In the genomic region with DNA sequence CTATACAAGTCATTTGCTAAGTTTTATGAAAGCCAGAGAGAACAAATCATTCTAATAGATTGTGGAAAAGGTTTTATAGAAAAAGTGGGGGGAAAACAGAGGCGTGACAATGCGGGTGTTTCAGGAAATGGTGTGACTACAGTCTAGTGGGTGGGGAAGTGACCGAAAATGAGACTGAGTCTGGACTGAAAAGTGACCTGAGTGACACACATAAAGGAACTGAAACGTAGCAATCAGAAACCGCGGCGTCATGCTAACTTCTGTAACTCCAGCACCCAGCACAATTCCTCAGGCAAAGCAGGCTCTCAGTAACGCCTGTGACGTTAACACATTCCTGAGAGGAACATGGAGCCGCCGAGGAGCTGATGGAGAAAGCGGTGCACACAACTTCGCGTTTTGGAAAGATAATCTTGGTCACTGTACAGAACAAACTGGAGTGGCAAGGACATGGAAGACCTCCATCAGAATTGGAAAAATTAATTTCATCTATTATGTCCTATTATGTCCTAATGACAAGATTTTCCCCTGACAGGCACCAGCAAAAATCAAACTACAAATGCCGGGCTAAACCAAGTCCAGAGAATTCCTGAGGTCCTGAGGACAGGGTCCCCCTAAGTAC, we compare ENCODE assay signal across 9 cellular contexts. TPM values are rescaled to one million over a fixed set of nuclear protein-coding genes. Genes with fewer than 3 reads are reported as not detected.
DNase-seq lines count a peak whose midpoint lies in the region; ATAC-seq, FAIRE-seq and TF ChIP-seq lines count a peak whose summit lies in the region.
"Had no signal": no experiment of that assay in that cellular context is flagged by ENCODE, and none has a peak within 500 bp of the region (broad histone marks: within the 10 kb centered on the region; RNA-seq: fewer than 3 reads in every experiment).

No MANE protein-coding gene starts in this region.

- H3K27ac ChIP-seq in liver (ENCODE audit: low read depth in 1 of 2, low read length in 2 of 2) (peak overlapping the region in 1 of 2 donors; percentile 3), HepG2 (ENCODE audit: extremely low read length, insufficient read depth, low read length) (no peak overlapping the region), mesendoderm (ENCODE audit: low read depth, low read length) (no peak overlapping the region), hepatocyte (no peak overlapping the region)

- no peaks in the 10 kb centered on the region for H4K20me1 ChIP-seq in HepG2 (ENCODE audit: insufficient read depth, low read length)
- no peaks in the 10 kb centered on the region for H4K20me1 ChIP-seq in hepatocyte (ENCODE audit: insufficient read depth, poor library complexity, severe bottlenecking)

- peaks cover 5% of the 10 kb centered on the region for H3K9me3 Mint-ChIP-seq in activated T-cell treated with anti-CD3 and anti-CD28 coated beads, Interleukin-2, amount 50 U/mL, for 24 hours

- H3K18ac ChIP-seq in mesendoderm (ENCODE audit: low read length) = no peak overlapping the region

- WGBS in liver = 77% methylated on average over 15 of the region's 15 CpGs
- 95% methylated on average over 15 of the region's 15 CpGs for WGBS in HepG2 (ENCODE audit: low lambda C conversion rate)
- no CpG with 5 or more reads among the region's 15 CpGs for WGBS in mesendoderm (ENCODE audit: extremely low coverage, insufficient coverage, low lambda C conversion rate)
- WGBS in hepatocyte (ENCODE audit: low lambda C conversion rate, missing lambda C conversion rate) = 80% methylated on average over 15 of the region's 15 CpGs

- H4K8ac ChIP-seq in mesendoderm (ENCODE audit: low read depth, low read length) = no peak overlapping the region

- H2BK120ac ChIP-seq in mesendoderm (ENCODE audit: low read depth, low read length) = no peak overlapping the region

- TF ChIP-seq RAD21 in liver (IDR thresholded peaks at IDR 0.05) = peak in 1 of 2 donors; percentile 10
- TF ChIP-seq RAD21 in HepG2 (CRISPR knock-in tag; IDR thresholded peaks at IDR 0.05) = no peak

- H3K4me2 ChIP-seq in HepG2 (ENCODE audit: low read depth, low read length) (no peak overlapping the region), mesendoderm (ENCODE audit: low read length) (no peak overlapping the region), hepatocyte (no peak overlapping the region)

- no peak for TF ChIP-seq POLR2A in HepG2 (IDR thresholded peaks at IDR 0.05; ENCODE audit: insufficient read depth in 1 of 2, low read depth in 2 of 2, low read length in 2 of 2)

- no peaks in the 10 kb centered on the region for H3K79me1 ChIP-seq in mesendoderm (ENCODE audit: low read length)

- no peak overlapping the region for H2BK5ac ChIP-seq in mesendoderm (ENCODE audit: low read length)

- no peak for FAIRE-seq in HepG2 (lab: Jason Lieb, UNC)
- FAIRE-seq: islet of Langerhans had no signal

- intact Hi-C loops in HepG2 (cut with micrococcal nuclease; ENCODE audit: unreplicated experiment) = no loop called here

- H3K4ac ChIP-seq in mesendoderm (ENCODE audit: low read depth, low read length) = no peak overlapping the region

- no TSS peak for BruUV-seq in HepG2 (replicated peaks; lab: Mats Ljungman, UMichigan)

- H3K27me3 ChIP-seq in liver (ENCODE audit: control insufficient read depth in 4 of 4, insufficient read depth in 4 of 4, low read length in 3 of 4) (no peaks in the 10 kb centered on the region), HepG2 (ENCODE audit: control insufficient read depth in 1 of 2, insufficient read depth in 2 of 2, low read length in 2 of 2) (no peaks in the 10 kb centered on the region), mesendoderm (ENCODE audit: insufficient read depth, low read length, poor library complexity) (no peaks in the 10 kb centered on the region), hepatocyte (no peaks in the 10 kb centered on the region)

- H3K9ac ChIP-seq in liver (ENCODE audit: low read depth in 1 of 2, low read length in 2 of 2) (no peak overlapping the region), HepG2 (ENCODE audit: insufficient read depth, low read depth, low read length) (no peak overlapping the region), mesendoderm (ENCODE audit: low read length) (no peak overlapping the region)

- H3K9me3 ChIP-seq in liver (ENCODE audit: control insufficient read depth in 4 of 4, low read length in 3 of 4) (no peaks in the 10 kb centered on the region), HepG2 (ENCODE audit: low read length) (no peaks in the 10 kb centered on the region), hepatocyte (ENCODE audit: low read depth) (no peaks in the 10 kb centered on the region)

- no peaks in the 10 kb centered on the region for H3K27me3 Mint-ChIP-seq in activated T-cell treated with anti-CD3 and anti-CD28 coated beads, Interleukin-2, amount 50 U/mL, for 24 hours

- H3K4me3 Mint-ChIP-seq in activated T-cell treated with anti-CD3 and anti-CD28 coated beads, Interleukin-2, amount 50 U/mL, for 24 hours = no peak overlapping the region

- no peaks in the 10 kb centered on the region for H3K79me2 ChIP-seq in HepG2 (ENCODE audit: insufficient read depth, low read length)
- H3K79me2 ChIP-seq in mesendoderm (ENCODE audit: control insufficient read depth, insufficient read depth, low read length) = no peaks in the 10 kb centered on the region
- no peaks in the 10 kb centered on the region for H3K79me2 ChIP-seq in hepatocyte

- H3K4me1 ChIP-seq in liver (ENCODE audit: control insufficient read depth in 4 of 4, insufficient read depth in 4 of 4, low read length in 3 of 4) (no peaks in the 10 kb centered on the region), HepG2 (ENCODE audit: insufficient read depth, low read length) (no peaks in the 10 kb centered on the region), mesendoderm (ENCODE audit: control insufficient read depth, low read depth, low read length) (no peaks in the 10 kb centered on the region), hepatocyte (ENCODE audit: insufficient read depth) (no peaks in the 10 kb centered on the region)

- H4K5ac ChIP-seq in mesendoderm (ENCODE audit: low read length) = no peak overlapping the region

- H3K36me3 Mint-ChIP-seq in activated T-cell treated with anti-CD3 and anti-CD28 coated beads, Interleukin-2, amount 50 U/mL, for 24 hours (ENCODE audit: low read depth) = peaks cover 25% of the 10 kb centered on the region

- TF ChIP-seq CTCF in liver (IDR thresholded peaks at IDR 0.05; ENCODE audit: low read depth, low read length, missing input control) = no peak
- no peak for TF ChIP-seq CTCF in HepG2 (CRISPR knock-in tag; IDR thresholded peaks at IDR 0.05)
- TF ChIP-seq CTCF in hepatocyte (IDR thresholded peaks at IDR 0.05; ENCODE audit: poor library complexity) = no peak

- no peak for ATAC-seq in HepG2
- ATAC-seq in HG03159 (IDR thresholded peaks at IDR 0.05; ENCODE audit: unreplicated experiment) = peak; percentile 94

- POLR2A ChIA-PET in HepG2 (lab: Yijun Ruan, JAX) = no interaction called here

- CTCF ChIA-PET in HepG2 (lab: Yijun Ruan, JAX; ENCODE audit: low intra/inter-chr PET ratio, low total read pairs) = no interaction called here

- H3K4me1 Mint-ChIP-seq in activated T-cell treated with anti-CD3 and anti-CD28 coated beads, Interleukin-2, amount 50 U/mL, for 24 hours (ENCODE audit: low read depth) = peaks cover 42% of the 10 kb centered on the region

- no peak overlapping the region for H2BK15ac ChIP-seq in mesendoderm (replicated peaks; ENCODE audit: low read depth)

- no peak overlapping the region for H2AK5ac ChIP-seq in mesendoderm (ENCODE audit: low read length)

- H3K56ac ChIP-seq in mesendoderm (ENCODE audit: low read length) = no peak overlapping the region

- H3K36me3 ChIP-seq in liver (ENCODE audit: control insufficient read depth in 4 of 4, insufficient read depth in 3 of 4, low read depth in 1 of 4, low read length in 3 of 4) (peaks cover 0 to 3% (median 0%) of the 10 kb centered on the region in 4 donors), HepG2 (replicated peaks in 1 of 2; ENCODE audit: control insufficient read depth in 1 of 2, insufficient read depth in 2 of 2, low read length in 2 of 2) (no peaks in the 10 kb centered on the region), mesendoderm (ENCODE audit: control insufficient read depth, insufficient read depth, low read length) (no peaks in the 10 kb centered on the region), hepatocyte (replicated peaks; ENCODE audit: insufficient read depth, low read depth) (no peaks in the 10 kb centered on the region)

- no peak overlapping the region for H2AFZ ChIP-seq in HepG2 (ENCODE audit: low read length)
- H2AFZ ChIP-seq in hepatocyte = no peak overlapping the region

- DNase-seq in HepG2 (ENCODE audit: low spot score) (no peak), mesendoderm (peak; percentile 15), hepatocyte (ENCODE audit: low spot score) (no peak), NCI-H82 (lab: John Stamatoyannopoulos, UW) (no peak), cerebellum (ENCODE audit: low spot score) (no peak)
- DNase-seq in activated T-cell treated with anti-CD3 and anti-CD28 coated beads, Interleukin-2, amount 50 U/mL, for 24 hours = peak; percentile 70

- no peak overlapping the region for H3K27ac Mint-ChIP-seq in activated T-cell treated with anti-CD3 and anti-CD28 coated beads, Interleukin-2, amount 50 U/mL, for 24 hours

- H3K23ac ChIP-seq in mesendoderm (ENCODE audit: low read length) = no peak overlapping the region

- TF ChIP-seq EP300 in HepG2 (IDR thresholded peaks at IDR 0.05; ENCODE audit: low read depth in 2 of 2, low read length in 2 of 2) (no peak), HepG2 (CRISPR knock-in tag; IDR thresholded peaks at IDR 0.05; ENCODE audit: borderline replicate concordance) (no peak)

- in situ Hi-C loops in HepG2 (cut with HindIII; ENCODE audit: extremely low pct_ligation_motif_present, low pct_unique_long_range_greater_than_20kb) = no loop called here

- H3K9me2 ChIP-seq in hepatocyte (replicated peaks; ENCODE audit: insufficient read depth) = no peaks in the 10 kb centered on the region

- no peak overlapping the region for H3K4me3 ChIP-seq in liver (ENCODE audit: low read depth in 1 of 3, low read length in 3 of 3)
- H3K4me3 ChIP-seq in HepG2 (replicated peaks in 1 of 3; ENCODE audit: insufficient read depth in 1 of 3, low read depth in 2 of 3, low read length in 3 of 3) = no peak overlapping the region
- H3K4me3 ChIP-seq in mesendoderm (ENCODE audit: low read length) = no peak overlapping the region
- H3K4me3 ChIP-seq in hepatocyte = no peak overlapping the region

RNA-seq across cellular contexts. Expression of a gene that starts 1.4 kb away (rescaled TPM):
- 1 to 10 TPM; 4.4 to 5.2 TPM for total RNA-seq in liver
- polyA plus RNA-seq in liver = 1 to 10 TPM in 1 of 2 donors, under 1 TPM in 1; 0.50 to 1.5 TPM
- 0.15 and 0.77 TPM in 2 replicates for total RNA-seq in HepG2 (2016; rRNA removed; fragmentation: Illumina TruSeq; extraction: Trizol)
- total RNA-seq in HepG2 (2016; cell fraction: cytosol; rRNA removed; fragmentation: Illumina TruSeq; extraction: Trizol; ENCODE audit: low read depth) = 4.7 and 5.9 TPM in 2 replicates
- 0.10 and 0.63 TPM in 2 replicates for total RNA-seq in HepG2 (2016; cell fraction: insoluble cytoplasmic fraction; rRNA removed; fragmentation: Illumina TruSeq; extraction: Trizol)
- total RNA-seq in HepG2 (2016; cell fraction: membrane; rRNA removed; fragmentation: Illumina TruSeq; extraction: Trizol) = 0.77 and 1.1 TPM in 2 replicates
- 1.7 TPM in 2 replicates for total RNA-seq in HepG2 (2016; cell fraction: nucleus; rRNA removed; fragmentation: Illumina TruSeq; extraction: Trizol)
- 0.13 and 0.20 TPM in 2 replicates for polyA plus RNA-seq in HepG2 (2011; rRNA removed)
- polyA plus RNA-seq in HepG2 (2011; cell fraction: cytosol; rRNA removed) = 0.05 and 0.10 TPM in 2 replicates
- polyA plus RNA-seq in HepG2 (2011; cell fraction: nucleus; rRNA removed) = 0.40 and 0.45 TPM in 2 replicates
- polyA plus RNA-seq in HepG2 (2012) = 0.04 and 0.25 TPM in 2 replicates
- polyA plus RNA-seq in HepG2 (2016; cell fraction: cytosol; fragmentation: Illumina TruSeq; extraction: Trizol; ENCODE audit: low read depth) = 0.02 TPM in 1 of 2 replicates, not detected in the other
- 0.17 TPM in 1 of 2 replicates, not detected in the other for polyA plus RNA-seq in HepG2 (2016; cell fraction: insoluble cytoplasmic fraction; fragmentation: Illumina TruSeq; extraction: Trizol; ENCODE audit: low read depth)
- polyA plus RNA-seq in HepG2 (2016; cell fraction: membrane; fragmentation: Illumina TruSeq; extraction: Trizol; ENCODE audit: low read depth) = 0.12 TPM in 1 of 2 replicates, not detected in the other
- polyA plus RNA-seq in HepG2 (2016; cell fraction: nucleus; fragmentation: Illumina TruSeq; extraction: Trizol; ENCODE audit: insufficient read depth, low read depth) = 0.67 and 0.85 TPM in 2 replicates
- polyA minus RNA-seq in HepG2 (2011; rRNA and poly(A)+ RNA removed; ENCODE audit: low replicate concordance) = 1.4 and 4.0 TPM in 2 replicates
- 0.79 TPM in 1 of 2 replicates, not detected in the other for polyA minus RNA-seq in HepG2 (2011; cell fraction: cytosol; rRNA and poly(A)+ RNA removed)
- 1.5 and 1.9 TPM in 2 replicates for polyA minus RNA-seq in HepG2 (2011; cell fraction: nucleus; rRNA and poly(A)+ RNA removed)
- polyA plus RNA-seq in mesendoderm (2013, experiment 1 of 2) = 0.29 TPM
- 0.25 TPM for polyA plus RNA-seq in mesendoderm (2013, experiment 2 of 2)
- total RNA-seq in hepatocyte = 0.07 and 0.16 TPM in 2 replicates
- not detected in 2 replicates for polyA plus RNA-seq in hepatocyte
- total RNA-seq in cerebellum = 1.1 TPM

Comparison
In these comparisons a context has a peak if more than half of its experiments do, and no peak if none do; other contexts are left out.
1. DNase-seq: peak in activated T-cell treated with anti-CD3 and anti-CD28 coated beads, Interleukin-2, amount 50 U/mL, for 24 hours (single experiment) and mesendoderm (single experiment); none in HepG2 (single experiment), hepatocyte (single experiment), NCI-H82 (single experiment) and cerebellum (single experiment).